ENCODE assay signal across 2 cellular contexts in the genomic region with DNA sequence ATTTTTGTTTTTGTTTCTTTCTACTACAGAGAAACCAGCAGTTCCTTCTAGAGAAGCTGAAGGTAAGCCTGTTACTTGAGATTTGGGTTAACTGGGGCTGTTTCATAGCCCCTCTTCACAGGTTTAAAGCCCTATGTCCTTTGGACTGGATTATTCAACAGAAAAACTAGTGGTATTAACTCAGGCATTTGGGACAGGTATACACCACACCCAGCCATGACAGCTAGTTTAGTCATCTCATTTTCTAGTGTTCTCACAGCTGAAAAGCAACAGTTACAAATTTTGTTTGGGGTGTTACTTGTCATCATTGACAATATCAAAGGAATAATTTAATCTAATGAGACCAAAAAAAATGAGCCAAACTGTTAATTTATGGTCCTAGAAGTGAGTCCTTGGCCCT.
TF ChIP-seq lines count a peak whose summit lies in the region.

No MANE protein-coding gene starts in this region.

TF ChIP-seq in SK-N-SH, 30 proteins besides CTCF, POLR2A, EP300 and RAD21 (continued from another document):
- TF ChIP-seq, protein P1, sequence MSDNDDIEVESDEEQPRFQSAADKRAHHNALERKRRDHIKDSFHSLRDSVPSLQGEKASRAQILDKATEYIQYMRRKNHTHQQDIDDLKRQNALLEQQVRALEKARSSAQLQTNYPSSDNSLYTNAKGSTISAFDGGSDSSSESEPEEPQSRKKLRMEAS (IDR thresholded peaks at IDR 0.05; ENCODE audit: low read depth): no peak
- no peak for TF ChIP-seq FOSL2 (IDR thresholded peaks at IDR 0.05; ENCODE audit: borderline replicate concordance, low read depth)
- TF ChIP-seq TCF12 (IDR thresholded peaks at IDR 0.05): no peak
- no peak for TF ChIP-seq SIN3A (IDR thresholded peaks at IDR 0.05; ENCODE audit: borderline replicate concordance, low read depth, low read length)
- TF ChIP-seq, protein P2, sequence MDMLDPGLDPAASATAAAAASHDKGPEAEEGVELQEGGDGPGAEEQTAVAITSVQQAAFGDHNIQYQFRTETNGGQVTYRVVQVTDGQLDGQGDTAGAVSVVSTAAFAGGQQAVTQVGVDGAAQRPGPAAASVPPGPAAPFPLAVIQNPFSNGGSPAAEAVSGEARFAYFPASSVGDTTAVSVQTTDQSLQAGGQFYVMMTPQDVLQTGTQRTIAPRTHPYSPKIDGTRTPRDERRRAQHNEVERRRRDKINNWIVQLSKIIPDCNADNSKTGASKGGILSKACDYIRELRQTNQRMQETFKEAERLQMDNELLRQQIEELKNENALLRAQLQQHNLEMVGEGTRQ (IDR thresholded peaks at IDR 0.05; ENCODE audit: borderline replicate concordance, low read depth, low read length): no peak
- TF ChIP-seq TAF1 (IDR thresholded peaks at IDR 0.05; ENCODE audit: borderline replicate concordance, low read depth, low read length): no peak
- TF ChIP-seq EZH2phosphoT487 (IDR thresholded peaks at IDR 0.05; ENCODE audit: borderline replicate concordance, low read depth): no peak
- TF ChIP-seq TEAD4 (IDR thresholded peaks at IDR 0.05; ENCODE audit: borderline replicate concordance, insufficient read depth): no peak
- no peak for TF ChIP-seq POLR2AphosphoS5 (IDR thresholded peaks at IDR 0.05; ENCODE audit: low read depth, low read length)
- TF ChIP-seq RXRA (IDR thresholded peaks at IDR 0.05; ENCODE audit: borderline replicate concordance, low read depth): no peak
- TF ChIP-seq ELF1 (IDR thresholded peaks at IDR 0.05): no peak
- no peak for TF ChIP-seq CHD2 (IDR thresholded peaks at IDR 0.05; ENCODE audit: low read length, partially characterized antibody)
- no peak for TF ChIP-seq NRF1 (IDR thresholded peaks at IDR 0.05; ENCODE audit: low read depth, low read length)
- TF ChIP-seq, protein P3, sequence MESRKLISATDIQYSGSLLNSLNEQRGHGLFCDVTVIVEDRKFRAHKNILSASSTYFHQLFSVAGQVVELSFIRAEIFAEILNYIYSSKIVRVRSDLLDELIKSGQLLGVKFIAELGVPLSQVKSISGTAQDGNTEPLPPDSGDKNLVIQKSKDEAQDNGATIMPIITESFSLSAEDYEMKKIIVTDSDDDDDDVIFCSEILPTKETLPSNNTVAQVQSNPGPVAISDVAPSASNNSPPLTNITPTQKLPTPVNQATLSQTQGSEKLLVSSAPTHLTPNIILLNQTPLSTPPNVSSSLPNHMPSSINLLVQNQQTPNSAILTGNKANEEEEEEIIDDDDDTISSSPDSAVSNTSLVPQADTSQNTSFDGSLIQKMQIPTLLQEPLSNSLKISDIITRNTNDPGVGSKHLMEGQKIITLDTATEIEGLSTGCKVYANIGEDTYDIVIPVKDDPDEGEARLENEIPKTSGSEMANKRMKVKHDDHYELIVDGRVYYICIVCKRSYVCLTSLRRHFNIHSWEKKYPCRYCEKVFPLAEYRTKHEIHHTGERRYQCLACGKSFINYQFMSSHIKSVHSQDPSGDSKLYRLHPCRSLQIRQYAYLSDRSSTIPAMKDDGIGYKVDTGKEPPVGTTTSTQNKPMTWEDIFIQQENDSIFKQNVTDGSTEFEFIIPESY (IDR thresholded peaks at IDR 0.05; ENCODE audit: borderline replicate concordance, low read depth): no peak
- TF ChIP-seq FOXM1 (IDR thresholded peaks at IDR 0.05; ENCODE audit: low read depth): no peak

TF ChIP-seq in SK-N-SH treated with all-trans-retinoic acid at 6 μM for 48 hours, 23 proteins besides CTCF, POLR2A, EP300 and RAD21 (continued from another document):
- no peak for TF ChIP-seq BACH2 (CRISPR knock-in tag; IDR thresholded peaks at IDR 0.05; ENCODE audit: borderline replicate concordance)
